Comparison of ENCODE assay signal across 14 cellular contexts in the genomic region with DNA sequence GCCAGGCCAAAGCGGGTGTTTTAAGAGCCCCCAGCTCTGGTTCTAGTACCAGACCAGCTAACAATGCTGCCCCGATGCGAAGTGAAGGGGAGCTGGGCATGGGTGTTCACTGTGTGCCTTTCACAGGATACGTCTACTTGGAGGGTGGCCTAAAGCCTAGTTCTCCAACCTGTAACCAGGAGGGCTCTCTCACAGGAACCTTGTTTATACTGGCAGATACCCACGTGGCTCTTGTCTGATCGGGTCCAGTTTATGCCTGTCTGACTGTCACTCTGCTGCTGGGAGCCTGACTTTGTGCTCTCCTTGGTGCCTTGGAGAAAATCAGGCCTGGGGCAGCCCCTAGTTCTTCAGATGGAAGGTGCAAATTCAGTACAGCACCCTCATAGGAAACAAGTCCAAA.
"Had no signal": no experiment of that assay in that cellular context is flagged by ENCODE, and none has a peak within 500 bp of the region (broad histone marks: within the 10 kb centered on the region; RNA-seq: fewer than 3 reads in every experiment).

No MANE protein-coding gene starts in this region.

- FAIRE-seq: endometrium, urothelium cell line had no signal

- H3K4me3 ChIP-seq: esophagus muscularis mucosa, thoracic aorta had no signal

- H3K9me3 Mint-ChIP-seq: stimulated activated naive CD8-positive, alpha-beta T cell treated with anti-CD3 and anti-CD28 coated beads, Interleukin-15, amount 100 ng/mL, for 72 hours had no signal

- ATAC-seq: left colon; stimulated activated naive CD8-positive, alpha-beta T cell treated with anti-CD3 and anti-CD28 coated beads, Interleukin-15, amount 100 ng/mL, for 72 hours had no signal

- H3K36me3 ChIP-seq: esophagus muscularis mucosa, thoracic aorta had no signal

- H3K36me3 Mint-ChIP-seq: activated naive CD8-positive, alpha-beta T cell had no signal

- H3K9me3 ChIP-seq: esophagus muscularis mucosa, thoracic aorta had no signal

- DNase-seq: activated CD4-positive, alpha-beta T cell treated with anti-CD3 and anti-CD28 coated beads, Interleukin-2, amount 50 U/mL, for 1 hour; activated effector memory CD4-positive, alpha-beta T cell treated with anti-CD3 and anti-CD28 coated beads, Interleukin-2, amount 50 U/mL, for 16 hours; activated T-cell treated with anti-CD3 and anti-CD28 coated beads, Interleukin-2, amount 50 U/mL, for 1 hour; mammary epithelial cell; stimulated activated CD4-positive, alpha-beta T cell treated with anti-CD3 and anti-CD28 coated beads, Interleukin-4, amount 100 ng/mL, for 1 hour; stimulated activated CD8-positive, alpha-beta memory T cell treated with anti-CD3 and anti-CD28 coated beads, Interleukin-4, amount 100 ng/mL, for 48 hours; stimulated activated naive CD8-positive, alpha-beta T cell treated with anti-CD3 and anti-CD28 coated beads, Interleukin-15, amount 100 ng/mL, for 72 hours had no signal

- H3K27me3 ChIP-seq: dorsolateral prefrontal cortex, esophagus muscularis mucosa had no signal

- H3K27ac Mint-ChIP-seq: activated naive CD8-positive, alpha-beta T cell; stimulated activated naive CD8-positive, alpha-beta T cell treated with anti-CD3 and anti-CD28 coated beads, Interleukin-15, amount 100 ng/mL, for 72 hours had no signal

- H3K4me3 Mint-ChIP-seq: activated naive CD8-positive, alpha-beta T cell; stimulated activated naive CD8-positive, alpha-beta T cell treated with anti-CD3 and anti-CD28 coated beads, Interleukin-15, amount 100 ng/mL, for 72 hours had no signal

- H3K4me1 Mint-ChIP-seq: stimulated activated naive CD8-positive, alpha-beta T cell treated with anti-CD3 and anti-CD28 coated beads, Interleukin-15, amount 100 ng/mL, for 72 hours had no signal
